In genomic region chr16:17258848-17259713, GRCh38 we compare ENCODE assay signal across 9 cellular contexts.
DNase-seq lines count a peak whose midpoint lies in the region; ATAC-seq and TF ChIP-seq lines count a peak whose summit lies in the region.
"Had no signal": no experiment of that assay in that cellular context is flagged by ENCODE, and none has a peak within 500 bp of the region (broad histone marks: within the 10 kb centered on the region; RNA-seq: fewer than 3 reads in every experiment).

No MANE protein-coding gene starts in this region.

- H3K27ac ChIP-seq in Peyer's patch (peak overlapping the region; percentile 7 to 80 (median 57)), mesenchymal stem cell (ENCODE audit: low read length, poor library complexity, severe bottlenecking) (no peak overlapping the region)

- no peak overlapping the region for H3K14ac ChIP-seq in mesenchymal stem cell (ENCODE audit: low read length in 2 of 2)

- H3K9me3 ChIP-seq in Peyer's patch (no peaks in the 10 kb centered on the region), mesenchymal stem cell (ENCODE audit: control insufficient read depth, low read length) (no peaks in the 10 kb centered on the region)

- TF ChIP-seq CTCF in Peyer's patch (IDR thresholded peaks at IDR 0.05) (peak in 3 of 6 experiments; percentile 7 to 25 (median 17)), neural crest cell (conservative IDR thresholded peaks at IDR 0.05) (no peak)

- H3K27ac Mint-ChIP-seq in neural crest cell (ENCODE audit: unreplicated experiment): peak overlapping the region; percentile 62

- ATAC-seq in GM18511 (IDR thresholded peaks at IDR 0.05; ENCODE audit: unreplicated experiment): peak; percentile 92

- H3K4ac ChIP-seq in mesenchymal stem cell (ENCODE audit: low read depth in 1 of 2, low read length in 2 of 2): no peak overlapping the region

- CTCF ChIA-PET in HEK293T (lab: Yijun Ruan, JAX): no interaction called here

- H3K27me3 Mint-ChIP-seq in neural crest cell (ENCODE audit: low read depth): no peaks in the 10 kb centered on the region

- H2BK5ac ChIP-seq in mesenchymal stem cell (ENCODE audit: low read depth, low read length, poor library complexity, severe bottlenecking): no peak overlapping the region

- H4K91ac ChIP-seq in mesenchymal stem cell (ENCODE audit: low read length): no peak overlapping the region

- H3K9me3 Mint-ChIP-seq in neural crest cell: no peaks in the 10 kb centered on the region

- H3K4me3 Mint-ChIP-seq in neural crest cell: no peak overlapping the region

- POLR2A ChIA-PET in HEK293T (lab: Yijun Ruan, JAX): no interaction called here

- H3K79me1 ChIP-seq in mesenchymal stem cell (replicated peaks; ENCODE audit: low read length, poor library complexity, severe bottlenecking): no peaks in the 10 kb centered on the region

- H3K4me1 Mint-ChIP-seq in neural crest cell: peaks cover 29% of the 10 kb centered on the region

- H2BK12ac ChIP-seq in mesenchymal stem cell (ENCODE audit: low read length in 2 of 2): no peak overlapping the region

- H3K36me3 Mint-ChIP-seq in neural crest cell (ENCODE audit: low read depth): peaks cover 3% of the 10 kb centered on the region

- H3K9ac ChIP-seq in mesenchymal stem cell (ENCODE audit: low read length): no peak overlapping the region

- H3K18ac ChIP-seq in mesenchymal stem cell (ENCODE audit: low read depth in 1 of 2, low read length in 2 of 2): no peak overlapping the region

- no peak overlapping the region for H4K8ac ChIP-seq in mesenchymal stem cell (ENCODE audit: low read length)

- no peak overlapping the region for H3K4me2 ChIP-seq in mesenchymal stem cell (ENCODE audit: low read length, poor library complexity, severe bottlenecking)

- TF ChIP-seq POLR2A in Peyer's patch (IDR thresholded peaks at IDR 0.05): no peak

- no peak overlapping the region for H2AFZ ChIP-seq in mesenchymal stem cell (ENCODE audit: low read depth, low read length)

- H3K4me1 ChIP-seq in Peyer's patch (peaks cover 0 to 13% (median 0%) of the 10 kb centered on the region in 4 donors), mesenchymal stem cell (ENCODE audit: control insufficient read depth, insufficient read depth, low read depth, low read length) (no peaks in the 10 kb centered on the region)

- H3K4me3 ChIP-seq in Peyer's patch (peak overlapping the region in 2 of 4 donors; percentile 24 to 36), mesenchymal stem cell (ENCODE audit: insufficient read depth in 1 of 2, low read depth in 1 of 2, low read length in 2 of 2) (no peak overlapping the region)

- no peak overlapping the region for H3K23ac ChIP-seq in mesenchymal stem cell (ENCODE audit: low read length in 2 of 2)

- DNase-seq in HEK293T (ENCODE audit: extremely low spot score): peak; percentile 19
- peak in 2 of 3 donors; percentile 64 to 83 for DNase-seq in Peyer's patch
- DNase-seq in neural crest cell (ENCODE audit: low read depth, low spot score): no peak
- DNase-seq in HuH-7 (ENCODE audit: low spot score): no peak
- DNase-seq in AML-193 (lab: John Stamatoyannopoulos, UW): no peak
- no peak for DNase-seq in 8988T
- no peak for DNase-seq in mesenchymal stem cell
- DNase-seq: activated gamma-delta T cell had no signal

- H2BK15ac ChIP-seq in mesenchymal stem cell (ENCODE audit: low read depth, poor library complexity, severe bottlenecking): no peak overlapping the region

- H3K36me3 ChIP-seq in Peyer's patch (peaks cover 0 to 7% (median 0%) of the 10 kb centered on the region in 3 donors), mesenchymal stem cell (ENCODE audit: control insufficient read depth in 1 of 2, insufficient read depth in 2 of 2, low read depth in 1 of 2, low read length in 2 of 2) (peaks cover 0 to 19% of the 10 kb centered on the region in 2 experiments)

- no peak overlapping the region for H2BK120ac ChIP-seq in mesenchymal stem cell (ENCODE audit: low read depth, low read length)

- no peak overlapping the region for H2AK5ac ChIP-seq in mesenchymal stem cell (ENCODE audit: low read length, severe bottlenecking)

- H3K27me3 ChIP-seq in Peyer's patch (no peaks in the 10 kb centered on the region), mesenchymal stem cell (ENCODE audit: control insufficient read depth in 1 of 2, insufficient read depth in 1 of 2, low read length in 2 of 2) (no peaks in the 10 kb centered on the region)

- WGBS in mesenchymal stem cell: 76% methylated on average over 23 of the region's 23 CpGs

TF ChIP-seq in HEK293T, 16 proteins besides CTCF, POLR2A, EP300 and RAD21:
- TF ChIP-seq ELF4 (IDR thresholded peaks at IDR 0.05): no peak
- no peak for TF ChIP-seq L3MBTL2 (conservative IDR thresholded peaks at IDR 0.05)
- TF ChIP-seq ZNF384 (IDR thresholded peaks at IDR 0.05): no peak
- no peak for TF ChIP-seq TARDBP (IDR thresholded peaks at IDR 0.05)
- TF ChIP-seq FOXA1 (IDR thresholded peaks at IDR 0.05): no peak
- TF ChIP-seq FOXM1 (IDR thresholded peaks at IDR 0.05; ENCODE audit: borderline replicate concordance): no peak
- TF ChIP-seq NFRKB (IDR thresholded peaks at IDR 0.05): no peak
- no peak for TF ChIP-seq SP1 (IDR thresholded peaks at IDR 0.05)
- TF ChIP-seq SUZ12 (IDR thresholded peaks at IDR 0.05): no peak
- TF ChIP-seq HDGF (IDR thresholded peaks at IDR 0.05; ENCODE audit: borderline replicate concordance): no peak

Comparison
In these comparisons a context has a peak if more than half of its experiments do, and no peak if none do; other contexts are left out.
1. DNase-seq: peak in HEK293T (single experiment) and Peyer's patch (2 of 3); none in neural crest cell (single experiment), HuH-7 (single experiment), AML-193 (0 of 2), 8988T (single experiment) and mesenchymal stem cell (single experiment).